In genomic region chr2:182170341-182170740, GRCh38 we compare ENCODE assay signal across 34 cellular contexts.
"Had no signal": no experiment of that assay in that cellular context is flagged by ENCODE, and none has a peak within 500 bp of the region (broad histone marks: within the 10 kb centered on the region; RNA-seq: fewer than 3 reads in every experiment).

No MANE protein-coding gene starts in this region.

- H3K9me3 ChIP-seq: MG63 had no signal

- H3K4me3 ChIP-seq: MG63 had no signal

- DNase-seq: Karpas-422, Kasumi-1, MG63, MV-4-11, NCI-H1048, NCI-H1092, NCI-H1092 treated with DMSO at 0.1 percent for 48 hours, NCI-H1105, NCI-H1105 treated with DMSO at 0.1 percent for 48 hours, NCI-H1417, NCI-H1417 treated with DMSO at 0.1 percent for 48 hours, NCI-H1436, NCI-H1436 treated with DMSO at 0.1 percent for 48 hours, NCI-H146, NCI-H1694, NCI-H1694 treated with DMSO at 0.1 percent for 48 hours, NCI-H187, NCI-H187 treated with DMSO at 0.1 percent for 48 hours, NCI-H1930, NCI-H2029, NCI-H2029 treated with DMSO at 0.1 percent for 48 hours, NCI-H2081, NCI-H2081 treated with DMSO at 0.1 percent for 48 hours, NCI-H2107, NCI-H2171 treated with DMSO at 0.1 percent for 48 hours, NCI-H2227 treated with DMSO at 0.1 percent for 48 hours, NCI-H226, NCI-H345, NCI-H446, NCI-H446 treated with DMSO at 0.1 percent for 48 hours, NCI-H510A, NCI-H510A treated with DMSO at 0.1 percent for 48 hours, NCI-H524, NCI-H524 treated with DMSO at 0.1 percent for 48 hours had no signal

- H3K36me3 ChIP-seq: MG63 had no signal

- H3K27me3 ChIP-seq: MG63 had no signal
